ENCODE assay signal across 8 cellular contexts in the genomic region with DNA sequence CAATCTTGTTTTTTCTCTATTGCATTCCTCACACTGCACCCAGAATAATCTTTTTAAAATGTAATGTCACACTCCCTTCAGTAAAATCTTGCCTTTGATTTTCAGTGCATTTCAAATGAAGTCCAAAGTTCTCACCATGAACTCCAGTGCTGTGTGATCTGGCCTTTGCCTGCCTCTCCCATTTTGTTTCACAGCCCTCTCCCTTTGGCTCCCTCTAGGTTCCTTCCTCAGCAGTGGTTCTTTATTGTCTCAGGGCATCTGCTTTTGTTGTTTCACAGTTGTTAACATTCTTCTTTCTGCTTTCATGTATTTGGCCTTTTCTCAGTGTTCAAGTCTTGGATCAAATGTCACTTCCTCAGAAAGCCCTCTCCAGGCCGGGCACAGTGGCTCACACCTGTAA.
DNase-seq lines count a peak whose midpoint lies in the region; ATAC-seq and TF ChIP-seq lines count a peak whose summit lies in the region.

No MANE protein-coding gene starts in this region.

- H3K27me3 ChIP-seq in Caco-2 (replicated peaks; ENCODE audit: control insufficient read depth, insufficient read depth, low read length): no peaks in the 10 kb centered on the region
- H3K27me3 ChIP-seq in CD8-positive, alpha-beta memory T cell (ENCODE audit: insufficient read depth, low read length, poor library complexity, severe bottlenecking): no peaks in the 10 kb centered on the region

- H3K27ac Mint-ChIP-seq in Caco-2 (ENCODE audit: unreplicated experiment): peak overlapping the region; percentile 11
- H3K27ac Mint-ChIP-seq in dendritic cell treated with granulocyte-macrophage colony-stimulating factor and Interleukin-4, amounts not matched to agents 40 ng/mL and 50 ng/mL, for 4 days: peak overlapping the region; percentile 7
- peak overlapping the region in 3 of 8 donors; percentile 11 to 54 (median 51) for H3K27ac Mint-ChIP-seq in CD8-positive, alpha-beta memory T cell

- H3K36me3 Mint-ChIP-seq in Caco-2 (ENCODE audit: insufficient read depth, unreplicated experiment): no peaks in the 10 kb centered on the region
- H3K36me3 Mint-ChIP-seq in dendritic cell treated with granulocyte-macrophage colony-stimulating factor and Interleukin-4, amounts not matched to agents 40 ng/mL and 50 ng/mL, for 4 days (ENCODE audit: low read depth): no peaks in the 10 kb centered on the region
- H3K36me3 Mint-ChIP-seq in CD8-positive, alpha-beta memory T cell: peaks cover 0 to 1% (median 0%) of the 10 kb centered on the region in 3 donors

- peak; percentile 35 to 36 for TF ChIP-seq CTCF in Caco-2 (IDR thresholded peaks at IDR 0.05; ENCODE audit: insufficient read depth in 1 of 2, low read depth in 1 of 2, low read length in 1 of 2, severe bottlenecking in 1 of 2, unreplicated experiment in 1 of 2)

- no peak overlapping the region for H3K27ac ChIP-seq in CD8-positive, alpha-beta memory T cell (ENCODE audit: low read depth, low read length)

- POLR2A ChIA-PET in Caco-2 (lab: Charles Lee): no interaction called here
- POLR2A ChIA-PET in CD8-positive, alpha-beta memory T cell (lab: Charles Lee): no interaction called here

- no TSS peak for BruUV-seq in Caco-2 (replicated peaks; lab: Mats Ljungman, UMichigan)

- ATAC-seq in GM18868 (IDR thresholded peaks at IDR 0.05; ENCODE audit: unreplicated experiment): no peak

- in situ Hi-C loops in KBM-7 (cut with MboI; ENCODE audit: low pct_unique_long_range_greater_than_20kb, low sequenced_read_pairs): no loop called here

- H3K27me3 Mint-ChIP-seq in Caco-2 (ENCODE audit: insufficient read depth, unreplicated experiment): no peaks in the 10 kb centered on the region
- H3K27me3 Mint-ChIP-seq in dendritic cell treated with granulocyte-macrophage colony-stimulating factor and Interleukin-4, amounts not matched to agents 40 ng/mL and 50 ng/mL, for 4 days: peaks cover 3% of the 10 kb centered on the region
- H3K27me3 Mint-ChIP-seq in CD8-positive, alpha-beta memory T cell: no peaks in the 10 kb centered on the region

- H3K4me1 ChIP-seq in Caco-2: peaks cover 25% of the 10 kb centered on the region
- H3K4me1 ChIP-seq in CD8-positive, alpha-beta memory T cell (ENCODE audit: insufficient read depth, low read length): peaks cover 8% of the 10 kb centered on the region

- no peak overlapping the region for H3K4me3 Mint-ChIP-seq in Caco-2 (ENCODE audit: unreplicated experiment)
- no peak overlapping the region for H3K4me3 Mint-ChIP-seq in dendritic cell treated with granulocyte-macrophage colony-stimulating factor and Interleukin-4, amounts not matched to agents 40 ng/mL and 50 ng/mL, for 4 days
- H3K4me3 Mint-ChIP-seq in CD8-positive, alpha-beta memory T cell: no peak overlapping the region

- CTCF ChIA-PET in Caco-2 (lab: Charles Lee): interaction anchor here (0.7 kb wide), 1 partner anchor 131 kb away, joined by 3 read pairs; no protein-coding TSS in a partner anchor
- CTCF ChIA-PET in CD8-positive, alpha-beta memory T cell (lab: Charles Lee): interaction anchor here (0.7 kb wide), 1 partner anchor 128 kb away, joined by 3 read pairs; no protein-coding TSS in a partner anchor

- intact Hi-C loops in Caco-2 (cut with micrococcal nuclease; ENCODE audit: unreplicated experiment): no loop called here
- intact Hi-C loops in dendritic cell treated with granulocyte-macrophage colony-stimulating factor and Interleukin-4, amounts not matched to agents 40 ng/mL and 50 ng/mL, for 4 days (cut with micrococcal nuclease): no loop called here

- no peak overlapping the region for H3K4me3 ChIP-seq in Caco-2 (ENCODE audit: low read depth, low read length)
- no peak overlapping the region for H3K4me3 ChIP-seq in CD8-positive, alpha-beta memory T cell (ENCODE audit: low read length)

- H3K9me3 ChIP-seq in Caco-2: peaks cover 9% of the 10 kb centered on the region
- no peaks in the 10 kb centered on the region for H3K9me3 ChIP-seq in CD8-positive, alpha-beta memory T cell (ENCODE audit: low read length)

- H3K36me3 ChIP-seq in Caco-2 (ENCODE audit: control insufficient read depth, insufficient read depth, low read length): no peaks in the 10 kb centered on the region; the same call in 1 of the 2 replicates
- H3K36me3 ChIP-seq in CD8-positive, alpha-beta memory T cell (ENCODE audit: insufficient read depth, low read length): no peaks in the 10 kb centered on the region

- no peaks in the 10 kb centered on the region for H3K9me3 Mint-ChIP-seq in Caco-2 (ENCODE audit: unreplicated experiment)
- no peaks in the 10 kb centered on the region for H3K9me3 Mint-ChIP-seq in dendritic cell treated with granulocyte-macrophage colony-stimulating factor and Interleukin-4, amounts not matched to agents 40 ng/mL and 50 ng/mL, for 4 days
- no peaks in the 10 kb centered on the region for H3K9me3 Mint-ChIP-seq in CD8-positive, alpha-beta memory T cell

- H3K4me1 Mint-ChIP-seq in Caco-2 (ENCODE audit: low read depth, unreplicated experiment): peaks cover 11% of the 10 kb centered on the region
- peaks cover 25% of the 10 kb centered on the region for H3K4me1 Mint-ChIP-seq in dendritic cell treated with granulocyte-macrophage colony-stimulating factor and Interleukin-4, amounts not matched to agents 40 ng/mL and 50 ng/mL, for 4 days (ENCODE audit: low read depth)
- peaks cover 18 to 32% (median 23%) of the 10 kb centered on the region in 3 donors for H3K4me1 Mint-ChIP-seq in CD8-positive, alpha-beta memory T cell

- DNase-seq in Caco-2 (peak; percentile 45 to 53), KBM-7 (peak; percentile 18), myocyte (ENCODE audit: low read depth) (peak; percentile 10), dedifferentiated amniotic fluid mesenchymal stem cell (ENCODE audit: extremely low spot score) (no peak)
- no peak for DNase-seq in CD8-positive, alpha-beta memory T cell
- no peak for DNase-seq in stimulated activated CD4-positive, alpha-beta T cell treated with anti-CD3 and anti-CD28 coated beads, Interleukin-12 subunit alpha, Interleukin-12 subunit beta, amount 100 ng/mL, for 4 hours

Comparison
In these comparisons a context has a peak if more than half of its experiments do, and no peak if none do; other contexts are left out.
1. DNase-seq: peak in Caco-2 (2 of 2), KBM-7 (single experiment) and myocyte (single experiment); none in CD8-positive, alpha-beta memory T cell (0 of 5), dedifferentiated amniotic fluid mesenchymal stem cell (single experiment) and stimulated activated CD4-positive, alpha-beta T cell treated with anti-CD3 and anti-CD28 coated beads, Interleukin-12 subunit alpha, Interleukin-12 subunit beta, amount 100 ng/mL, for 4 hours (single experiment).